Comparison of ENCODE assay signal across 3 cellular contexts in genomic region chr9:1676771-1677170, GRCh38.
TF ChIP-seq lines count a peak whose summit lies in the region.

No MANE protein-coding gene starts in this region.

TF ChIP-seq in HepG2, 621 proteins besides CTCF, POLR2A, EP300 and RAD21:
- TF ChIP-seq ZNF605 (CRISPR knock-in tag; IDR thresholded peaks at IDR 0.05), result no peak
- no peak for TF ChIP-seq ZNF879 (CRISPR knock-in tag; IDR thresholded peaks at IDR 0.05)
- TF ChIP-seq MAFK (conservative IDR thresholded peaks at IDR 0.05 in 1 of 2, IDR thresholded peaks at IDR 0.05 in 1 of 2; ENCODE audit: low read length in 2 of 2), result peak; percentile 62 to 74; a peak in 3 of 4 replicates
- peak; percentile 28; the same call in 1 of the 2 replicates for TF ChIP-seq MAFF (IDR thresholded peaks at IDR 0.05; ENCODE audit: low read depth, low read length)

TF ChIP-seq in A549, 52 proteins besides CTCF, POLR2A, EP300 and RAD21:
- TF ChIP-seq HOXA7 (CRISPR knock-in tag; IDR thresholded peaks at IDR 0.05), result no peak
- no peak for TF ChIP-seq SREBF2 (IDR thresholded peaks at IDR 0.05)
- TF ChIP-seq MAFK (IDR thresholded peaks at IDR 0.05; ENCODE audit: partially characterized antibody), result peak; percentile 56
- TF ChIP-seq EHF (CRISPR knock-in tag; IDR thresholded peaks at IDR 0.05), result no peak

TF ChIP-seq in IMR-90, 13 proteins besides CTCF, POLR2A, EP300 and RAD21:
- no peak for TF ChIP-seq SMC3 (IDR thresholded peaks at IDR 0.05; ENCODE audit: low read depth, low read length)
- TF ChIP-seq MAFK (IDR thresholded peaks at IDR 0.05; ENCODE audit: low read depth, low read length), result peak; percentile 28; the same call in 1 of the 2 replicates
TF ChIP-seq in IMR-90: peak in this region for 1.
